ENCODE assay signal across 10 cellular contexts in the genomic region with DNA sequence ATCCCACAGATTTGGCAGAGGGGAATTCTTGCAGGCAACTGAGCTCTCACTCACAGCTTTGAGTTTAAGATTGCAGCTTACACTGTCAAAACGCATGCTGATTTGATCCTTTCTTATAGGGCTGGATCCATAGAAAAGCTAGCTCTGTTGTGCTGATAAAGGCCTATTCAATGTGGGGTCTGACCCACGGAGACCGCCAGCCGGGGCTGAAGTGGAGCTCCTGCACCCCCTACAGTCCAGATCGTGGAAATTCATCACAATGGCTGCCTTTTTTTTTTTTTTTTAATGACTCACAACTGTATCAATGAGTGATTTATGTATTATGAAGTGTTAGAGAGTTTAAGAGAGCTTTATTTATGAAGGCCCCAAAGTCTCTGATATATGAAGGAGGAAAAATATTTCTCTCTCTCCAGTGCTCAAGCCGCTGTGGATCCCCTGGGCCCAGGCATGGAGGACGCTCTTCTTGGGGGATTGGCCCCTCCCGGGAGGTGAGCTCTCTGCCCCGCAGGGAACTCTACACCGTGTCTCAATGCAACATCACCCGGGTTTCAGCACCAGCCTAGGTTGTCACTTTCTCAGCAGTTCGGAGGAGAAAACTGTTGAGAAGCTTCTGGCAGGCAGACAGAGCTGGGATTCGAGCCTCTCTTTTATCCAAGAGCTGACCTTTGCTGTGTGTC.
DNase-seq lines count a peak whose midpoint lies in the region; ATAC-seq, FAIRE-seq and TF ChIP-seq lines count a peak whose summit lies in the region.
"Had no signal": no experiment of that assay in that cellular context is flagged by ENCODE, and none has a peak within 500 bp of the region (broad histone marks: within the 10 kb centered on the region; RNA-seq: fewer than 3 reads in every experiment).

No MANE protein-coding gene starts in this region.

- H3K27me3 Mint-ChIP-seq in astrocyte (ENCODE audit: low read depth, unreplicated experiment), result peaks cover 32% of the 10 kb centered on the region
- no peaks in the 10 kb centered on the region for H3K27me3 Mint-ChIP-seq in stimulated activated memory B cell treated with anti-CD40 and anti-IgM and Interleukin-4, amounts not matched to agents 10 μg/mL and 1 μg/mL and 100 μg/mL, for 72 hours
- H3K27me3 Mint-ChIP-seq: activated B cell treated with CpG ODN at 0.5 μM for 24 hours had no signal

- no peaks in the 10 kb centered on the region for H3K27me3 ChIP-seq in astrocyte (ENCODE audit: insufficient read depth, low read length)

- no peak for DNase-seq in LNCaP clone FGC (ENCODE audit: low read depth)
- DNase-seq in astrocyte (ENCODE audit: low read depth), result peak; percentile 4
- peak; percentile 7 for DNase-seq in kidney tubule cell (ENCODE audit: low spot score)
- DNase-seq in occipital lobe (lab: John Stamatoyannopoulos, UW), result no peak
- DNase-seq in NCI-H226, result no peak
- DNase-seq: activated B cell treated with CpG ODN at 0.5 μM for 24 hours, NCI-H1436 treated with DMSO at 0.1 percent for 48 hours had no signal

- H3K4me3 Mint-ChIP-seq in astrocyte (ENCODE audit: unreplicated experiment), result no peak overlapping the region
- no peak overlapping the region for H3K4me3 Mint-ChIP-seq in stimulated activated memory B cell treated with anti-CD40 and anti-IgM and Interleukin-4, amounts not matched to agents 10 μg/mL and 1 μg/mL and 100 μg/mL, for 72 hours
- H3K4me3 Mint-ChIP-seq: activated B cell treated with CpG ODN at 0.5 μM for 24 hours had no signal

- H3K27ac Mint-ChIP-seq in astrocyte (ENCODE audit: unreplicated experiment), result no peak overlapping the region
- no peak overlapping the region for H3K27ac Mint-ChIP-seq in stimulated activated memory B cell treated with anti-CD40 and anti-IgM and Interleukin-4, amounts not matched to agents 10 μg/mL and 1 μg/mL and 100 μg/mL, for 72 hours
- H3K27ac Mint-ChIP-seq: activated B cell treated with CpG ODN at 0.5 μM for 24 hours had no signal

- H3K9me3 Mint-ChIP-seq in astrocyte (ENCODE audit: unreplicated experiment), result no peaks in the 10 kb centered on the region
- no peaks in the 10 kb centered on the region for H3K9me3 Mint-ChIP-seq in stimulated activated memory B cell treated with anti-CD40 and anti-IgM and Interleukin-4, amounts not matched to agents 10 μg/mL and 1 μg/mL and 100 μg/mL, for 72 hours

- H3K4me3 ChIP-seq in LNCaP clone FGC (ENCODE audit: low read depth, low read length) (no peak overlapping the region), astrocyte (ENCODE audit: insufficient read depth, low read depth, low read length) (no peak overlapping the region)

- TF ChIP-seq CTCF in 22Rv1 (IDR thresholded peaks at IDR 0.05) (peak; percentile 63), LNCaP clone FGC (IDR thresholded peaks at IDR 0.05; ENCODE audit: control insufficient read depth, extremely low read depth, insufficient read depth) (peak; percentile 49), astrocyte (IDR thresholded peaks at IDR 0.05; ENCODE audit: insufficient read depth, low read depth, low read length) (peak; percentile 53)

- no peak for ATAC-seq in stimulated activated memory B cell treated with anti-CD40 and anti-IgM and Interleukin-4, amounts not matched to agents 10 μg/mL and 1 μg/mL and 100 μg/mL, for 72 hours
- no peak for ATAC-seq in HG03159 (IDR thresholded peaks at IDR 0.05; ENCODE audit: unreplicated experiment)

- no peak overlapping the region for H3K9ac ChIP-seq in astrocyte (ENCODE audit: low read length)

- no peaks in the 10 kb centered on the region for H4K20me1 ChIP-seq in astrocyte (ENCODE audit: insufficient read depth, low read length)

- peaks cover 2% of the 10 kb centered on the region for H3K4me1 Mint-ChIP-seq in astrocyte (ENCODE audit: low read depth, unreplicated experiment)
- no peaks in the 10 kb centered on the region for H3K4me1 Mint-ChIP-seq in stimulated activated memory B cell treated with anti-CD40 and anti-IgM and Interleukin-4, amounts not matched to agents 10 μg/mL and 1 μg/mL and 100 μg/mL, for 72 hours
- H3K4me1 Mint-ChIP-seq: activated B cell treated with CpG ODN at 0.5 μM for 24 hours had no signal

- no peaks in the 10 kb centered on the region for H3K36me3 ChIP-seq in astrocyte (ENCODE audit: insufficient read depth, low read length)

- no peak for FAIRE-seq in astrocyte (lab: Jason Lieb, UNC)

- H3K4me1 ChIP-seq in astrocyte (ENCODE audit: insufficient read depth, low read length), result no peaks in the 10 kb centered on the region

- no peaks in the 10 kb centered on the region for H3K79me2 ChIP-seq in astrocyte (ENCODE audit: insufficient read depth, low read length)

- no peak overlapping the region for H2AFZ ChIP-seq in astrocyte (ENCODE audit: low read depth, low read length)

- H3K9me3 ChIP-seq in astrocyte (ENCODE audit: insufficient read depth, low read depth, low read length), result peaks cover 2% of the 10 kb centered on the region

- no peak overlapping the region for H3K4me2 ChIP-seq in astrocyte (ENCODE audit: low read length)

- H3K36me3 Mint-ChIP-seq in astrocyte (ENCODE audit: low read depth, unreplicated experiment), result no peaks in the 10 kb centered on the region
- no peaks in the 10 kb centered on the region for H3K36me3 Mint-ChIP-seq in stimulated activated memory B cell treated with anti-CD40 and anti-IgM and Interleukin-4, amounts not matched to agents 10 μg/mL and 1 μg/mL and 100 μg/mL, for 72 hours

- no peak overlapping the region for H3K27ac ChIP-seq in 22Rv1
- no peak overlapping the region for H3K27ac ChIP-seq in astrocyte (ENCODE audit: low read depth, low read length)

Comparison
In these comparisons a context has a peak if more than half of its experiments do, and no peak if none do; other contexts are left out.
1. DNase-seq: peak in astrocyte (single experiment) and kidney tubule cell (single experiment); none in LNCaP clone FGC (single experiment), occipital lobe (single experiment) and NCI-H226 (single experiment).
2. Peak in every context shown above with its lines, with median percentiles within 50 percentile points of each other: CTCF ChIP-seq.